Comparison of ENCODE assay signal across 1 cellular context in the genomic region with DNA sequence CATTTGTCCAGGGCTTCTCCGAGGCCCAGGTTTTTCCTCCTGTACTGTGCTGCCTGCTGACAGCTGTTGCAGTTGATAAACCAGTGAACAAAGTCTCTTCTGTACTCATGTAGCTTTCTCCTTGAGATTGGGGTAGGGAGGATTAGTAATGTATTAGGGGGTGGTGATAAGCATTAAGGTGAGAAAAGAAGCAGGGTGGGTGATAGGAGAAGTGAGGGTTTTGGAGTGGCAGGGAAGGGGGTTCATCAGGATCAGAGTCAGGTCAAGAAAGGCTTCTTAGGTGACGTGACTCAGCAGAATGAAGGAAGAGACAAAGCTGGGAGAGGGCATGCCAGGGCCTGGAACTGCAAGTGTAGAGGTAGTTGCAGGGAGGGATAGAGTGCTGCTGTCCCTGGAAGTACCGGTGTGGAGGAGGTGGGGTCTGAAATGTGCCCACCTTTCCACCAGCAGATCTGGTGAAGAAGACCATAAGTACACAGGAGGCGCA.
TF ChIP-seq lines count a peak whose summit lies in the region.

No MANE protein-coding gene starts in this region.

TF ChIP-seq in WTC11, 78 proteins besides CTCF, POLR2A, EP300 and RAD21:
- TF ChIP-seq, protein P1, sequence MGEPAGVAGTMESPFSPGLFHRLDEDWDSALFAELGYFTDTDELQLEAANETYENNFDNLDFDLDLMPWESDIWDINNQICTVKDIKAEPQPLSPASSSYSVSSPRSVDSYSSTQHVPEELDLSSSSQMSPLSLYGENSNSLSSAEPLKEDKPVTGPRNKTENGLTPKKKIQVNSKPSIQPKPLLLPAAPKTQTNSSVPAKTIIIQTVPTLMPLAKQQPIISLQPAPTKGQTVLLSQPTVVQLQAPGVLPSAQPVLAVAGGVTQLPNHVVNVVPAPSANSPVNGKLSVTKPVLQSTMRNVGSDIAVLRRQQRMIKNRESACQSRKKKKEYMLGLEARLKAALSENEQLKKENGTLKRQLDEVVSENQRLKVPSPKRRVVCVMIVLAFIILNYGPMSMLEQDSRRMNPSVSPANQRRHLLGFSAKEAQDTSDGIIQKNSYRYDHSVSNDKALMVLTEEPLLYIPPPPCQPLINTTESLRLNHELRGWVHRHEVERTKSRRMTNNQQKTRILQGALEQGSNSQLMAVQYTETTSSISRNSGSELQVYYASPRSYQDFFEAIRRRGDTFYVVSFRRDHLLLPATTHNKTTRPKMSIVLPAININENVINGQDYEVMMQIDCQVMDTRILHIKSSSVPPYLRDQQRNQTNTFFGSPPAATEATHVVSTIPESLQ (CRISPR knock-in tag; IDR thresholded peaks at IDR 0.05), result no peak
- TF ChIP-seq SOX15 (CRISPR knock-in tag; IDR thresholded peaks at IDR 0.05) (no peak), NFE2L1 (CRISPR knock-in tag; IDR thresholded peaks at IDR 0.05) (peak; percentile 83; the same call in 1 of the 2 replicates), ZNF263 (CRISPR knock-in tag; IDR thresholded peaks at IDR 0.05; ENCODE audit: low read depth) (no peak), GRHL2 (CRISPR knock-in tag; IDR thresholded peaks at IDR 0.05; ENCODE audit: insufficient replicate concordance, severe bottlenecking) (no peak)
